ENCODE assay signal across 1 cellular context in genomic region chr1:23742670-23743286, GRCh38.
TF ChIP-seq lines count a peak whose summit lies in the region.

No MANE protein-coding gene starts in this region.

TF ChIP-seq in GM23338, 12 proteins besides CTCF, POLR2A, EP300 and RAD21:
- TF ChIP-seq ZNF462 (CRISPR knock-in tag; IDR thresholded peaks at IDR 0.05) (no peak), NANOG (IDR thresholded peaks at IDR 0.05; ENCODE audit: borderline replicate concordance) (no peak), EZH2 (IDR thresholded peaks at IDR 0.05; ENCODE audit: low read depth, unreplicated experiment) (no peak), ZNF114 (CRISPR knock-in tag; IDR thresholded peaks at IDR 0.05) (no peak), POLR2AphosphoS5 (IDR thresholded peaks at IDR 0.05; ENCODE audit: low read depth) (no peak), REST (IDR thresholded peaks at IDR 0.05; ENCODE audit: unreplicated experiment) (no peak), CREB1 (CRISPR knock-in tag; IDR thresholded peaks at IDR 0.05; ENCODE audit: low read depth) (no peak), ZNF331 (CRISPR knock-in tag; IDR thresholded peaks at IDR 0.05; ENCODE audit: low read depth) (no peak), ETS1 (IDR thresholded peaks at IDR 0.05) (no peak), STAT1 (IDR thresholded peaks at IDR 0.05; ENCODE audit: unreplicated experiment) (no peak), JUNB (IDR thresholded peaks at IDR 0.05; ENCODE audit: unreplicated experiment) (no peak), EZH2phosphoT487 (IDR thresholded peaks at IDR 0.05; ENCODE audit: unreplicated experiment) (no peak)
